Comparison of ENCODE assay signal across 1 cellular context in genomic region chr18:109922-110261, GRCh38.
TF ChIP-seq lines count a peak whose summit lies in the region.
"Not testable (repeated sequence)": the region's sequence is repeated elsewhere in the genome, so short reads cannot be mapped to it uniquely, and the experiment has no call there.

No MANE protein-coding gene starts in this region.

TF ChIP-seq in HepG2, 621 proteins besides CTCF, POLR2A, EP300 and RAD21:
- peak; percentile 40; the same call in 1 of the 2 replicates for TF ChIP-seq ZBTB21 (CRISPR knock-in tag; IDR thresholded peaks at IDR 0.05)
- TF ChIP-seq CREB1 (IDR thresholded peaks at IDR 0.05) = peak; percentile 47; the same call in 1 of the 2 replicates
- TF ChIP-seq CREB1 (CRISPR knock-in tag; IDR thresholded peaks at IDR 0.05) = not testable (repeated sequence)
